In genomic region chr12:46460682-46461215, GRCh38 we compare ENCODE assay signal across 1 cellular context.
TF ChIP-seq lines count a peak whose summit lies in the region.

No MANE protein-coding gene starts in this region.

TF ChIP-seq in WTC11, 78 proteins besides CTCF, POLR2A, EP300 and RAD21 (continued from another document):
- no peak for TF ChIP-seq ZSCAN18 (CRISPR knock-in tag; IDR thresholded peaks at IDR 0.05)
- TF ChIP-seq FOXP1 (CRISPR knock-in tag; IDR thresholded peaks at IDR 0.05; ENCODE audit: borderline replicate concordance) = no peak
- TF ChIP-seq STAT6 (CRISPR knock-in tag; conservative IDR thresholded peaks at IDR 0.05; ENCODE audit: low read depth) = no peak
